Comparison of ENCODE assay signal across 1 cellular context in the genomic region with DNA sequence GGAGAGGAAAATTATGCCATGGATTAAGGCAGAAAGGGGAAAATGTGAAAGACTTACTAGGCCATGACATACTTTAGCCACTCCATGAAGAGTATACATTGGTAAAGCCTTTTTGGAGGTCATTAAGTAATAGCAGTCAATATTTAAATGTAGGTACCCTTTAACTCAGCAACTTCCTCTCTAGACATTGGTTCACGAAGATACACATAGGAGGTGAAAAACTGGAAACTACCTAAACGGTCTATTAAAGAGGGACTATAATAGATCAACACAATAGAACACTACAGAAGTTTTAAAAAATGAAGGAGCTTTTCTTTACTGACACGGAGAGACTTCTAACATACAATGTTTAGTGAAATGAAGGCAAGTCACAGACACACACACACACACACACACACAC.
TF ChIP-seq lines count a peak whose summit lies in the region.

No MANE protein-coding gene starts in this region.

TF ChIP-seq in HCT116, 20 proteins besides CTCF, POLR2A, EP300 and RAD21 (continued from another document):
- TF ChIP-seq ZBTB33 (IDR thresholded peaks at IDR 0.05; ENCODE audit: extremely low read depth, insufficient replicate concordance, low read length) (no peak), EZH2phosphoT487 (IDR thresholded peaks at IDR 0.05; ENCODE audit: borderline replicate concordance) (no peak), CBX3 (IDR thresholded peaks at IDR 0.05; ENCODE audit: low read depth) (no peak), ZNF274 (IDR thresholded peaks at IDR 0.05; ENCODE audit: low read depth, low read length) (no peak), ZFX (IDR thresholded peaks at IDR 0.05) (no peak), YY1 (IDR thresholded peaks at IDR 0.05; ENCODE audit: extremely low read depth, insufficient replicate concordance, low read depth, low read length) (no peak), CEBPB (IDR thresholded peaks at IDR 0.05; ENCODE audit: low read depth) (no peak), SIN3A (IDR thresholded peaks at IDR 0.05; ENCODE audit: low read depth) (no peak), FOSL1 (IDR thresholded peaks at IDR 0.05; ENCODE audit: low read depth) (no peak), JUND (IDR thresholded peaks at IDR 0.05) (no peak)
- TF ChIP-seq, protein P1, sequence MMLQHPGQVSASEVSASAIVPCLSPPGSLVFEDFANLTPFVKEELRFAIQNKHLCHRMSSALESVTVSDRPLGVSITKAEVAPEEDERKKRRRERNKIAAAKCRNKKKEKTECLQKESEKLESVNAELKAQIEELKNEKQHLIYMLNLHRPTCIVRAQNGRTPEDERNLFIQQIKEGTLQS (IDR thresholded peaks at IDR 0.05), result no peak
